Comparison of ENCODE assay signal across 25 cellular contexts in genomic region chr1:30368841-30369240, GRCh38.
"Had no signal": no experiment of that assay in that cellular context is flagged by ENCODE, and none has a peak within 500 bp of the region (broad histone marks: within the 10 kb centered on the region; RNA-seq: fewer than 3 reads in every experiment).

No MANE protein-coding gene starts in this region.

- H3K4me3 ChIP-seq: ascending aorta, body of pancreas, MG63, Peyer's patch, SJSA1 had no signal

- H3K4me3 Mint-ChIP-seq: activated naive CD8-positive, alpha-beta T cell treated with anti-CD3 and anti-CD28 coated beads, Interleukin-2, amount 50 U/mL, for 24 hours; activated T-cell treated with anti-CD3 and anti-CD28 coated beads, Interleukin-2, amount 50 U/mL, for 24 hours; activated T-helper 1 cell treated with anti-CD3 and anti-CD28 coated beads, Interleukin-12 subunit alpha, Interleukin-12 subunit beta, Interleukin-2, Interleukin-4 antibody, amounts not matched to agents 30 ng/mL and 10 ng/mL and 1 ng/mL, durations not matched to agents 14 hours and 24 hours and 36 hours; central memory CD8-positive, alpha-beta T cell; T-helper 1 cell treated with Interleukin-12 subunit alpha and Interleukin-12 subunit beta and Interleukin-4 antibody, amounts not matched to agents 30 μg/mL and 1 μg/mL, for 36 hours had no signal

- ATAC-seq: activated naive CD4-positive, alpha-beta T cell treated with anti-CD3 and anti-CD28 coated beads, Interleukin-2, amount 50 U/mL, for 72 hours; activated naive CD8-positive, alpha-beta T cell treated with anti-CD3 and anti-CD28 coated beads, Interleukin-2, amount 50 U/mL, for 24 hours; body of pancreas; SK-N-SH treated with all-trans-retinoic acid at 6 μM for 48 hours had no signal

- H3K9me3 Mint-ChIP-seq: activated naive CD4-positive, alpha-beta T cell treated with anti-CD3 and anti-CD28 coated beads, Interleukin-2, amount 50 U/mL, for 72 hours; activated naive CD8-positive, alpha-beta T cell treated with anti-CD3 and anti-CD28 coated beads, Interleukin-2, amount 50 U/mL, for 24 hours; activated T-cell treated with anti-CD3 and anti-CD28 coated beads, Interleukin-2, amount 50 U/mL, for 24 hours; activated T-helper 1 cell treated with anti-CD3 and anti-CD28 coated beads, Interleukin-12 subunit alpha, Interleukin-12 subunit beta, Interleukin-2, Interleukin-4 antibody, amounts not matched to agents 30 ng/mL and 10 ng/mL and 1 ng/mL, durations not matched to agents 14 hours and 24 hours and 36 hours; central memory CD8-positive, alpha-beta T cell; T-helper 1 cell treated with Interleukin-12 subunit alpha and Interleukin-12 subunit beta and Interleukin-4 antibody, amounts not matched to agents 30 μg/mL and 1 μg/mL, for 36 hours had no signal

- H3K4me1 Mint-ChIP-seq: activated naive CD8-positive, alpha-beta T cell treated with anti-CD3 and anti-CD28 coated beads, Interleukin-2, amount 50 U/mL, for 24 hours; central memory CD8-positive, alpha-beta T cell had no signal

- DNase-seq: activated CD4-positive, alpha-beta T cell treated with anti-CD3 and anti-CD28 coated beads for 48 hours; activated CD4-positive, alpha-beta T cell treated with anti-CD3 and anti-CD28 coated beads, Interleukin-2, amount 50 U/mL, for 4 hours; activated CD4-positive, CD25-positive, alpha-beta regulatory T cell treated with anti-CD3 and anti-CD28 coated beads, Interleukin-2, amount 50 U/mL, for 72 hours; activated effector memory CD4-positive, alpha-beta T cell treated with Interleukin-2 at 50 U/mL for 16 hours; activated naive CD4-positive, alpha-beta T cell; activated naive CD8-positive, alpha-beta T cell treated with anti-CD3 and anti-CD28 coated beads, Interleukin-2, amount 50 U/mL, for 24 hours; activated T-cell treated with anti-CD3 and anti-CD28 coated beads, Interleukin-2, amount 50 U/mL, for 24 hours; amniotic stem cell; body of pancreas; MG63; NCI-H1105; NCI-H1436 treated with DMSO at 0.1 percent for 48 hours; NCI-H187; NCI-H2081; NCI-H510A treated with DMSO at 0.1 percent for 48 hours; Peyer's patch; SHP77 had no signal

- H3K27ac ChIP-seq: ascending aorta, body of pancreas, Peyer's patch, RWPE1, SJSA1 had no signal

- H3K27ac Mint-ChIP-seq: activated naive CD4-positive, alpha-beta T cell treated with anti-CD3 and anti-CD28 coated beads, Interleukin-2, amount 50 U/mL, for 72 hours; activated naive CD8-positive, alpha-beta T cell treated with anti-CD3 and anti-CD28 coated beads, Interleukin-2, amount 50 U/mL, for 24 hours; activated T-cell treated with anti-CD3 and anti-CD28 coated beads, Interleukin-2, amount 50 U/mL, for 24 hours; activated T-helper 1 cell treated with anti-CD3 and anti-CD28 coated beads, Interleukin-12 subunit alpha, Interleukin-12 subunit beta, Interleukin-2, Interleukin-4 antibody, amounts not matched to agents 30 ng/mL and 10 ng/mL and 1 ng/mL, durations not matched to agents 14 hours and 24 hours and 36 hours; T-helper 1 cell treated with Interleukin-12 subunit alpha and Interleukin-12 subunit beta and Interleukin-4 antibody, amounts not matched to agents 30 μg/mL and 1 μg/mL, for 36 hours had no signal

- H3K9me3 ChIP-seq: ascending aorta, body of pancreas, MG63, Peyer's patch, SJSA1 had no signal

- H3K27me3 ChIP-seq: ascending aorta, body of pancreas, MG63, Peyer's patch, SJSA1 had no signal

- H3K36me3 Mint-ChIP-seq: activated naive CD4-positive, alpha-beta T cell treated with anti-CD3 and anti-CD28 coated beads, Interleukin-2, amount 50 U/mL, for 72 hours had no signal

- H3K36me3 ChIP-seq: ascending aorta, MG63, Peyer's patch, SJSA1 had no signal

- H3K4me1 ChIP-seq: ascending aorta, body of pancreas, Peyer's patch, SJSA1 had no signal
